1 cellular context compared by ENCODE assay signal in the genomic region with DNA sequence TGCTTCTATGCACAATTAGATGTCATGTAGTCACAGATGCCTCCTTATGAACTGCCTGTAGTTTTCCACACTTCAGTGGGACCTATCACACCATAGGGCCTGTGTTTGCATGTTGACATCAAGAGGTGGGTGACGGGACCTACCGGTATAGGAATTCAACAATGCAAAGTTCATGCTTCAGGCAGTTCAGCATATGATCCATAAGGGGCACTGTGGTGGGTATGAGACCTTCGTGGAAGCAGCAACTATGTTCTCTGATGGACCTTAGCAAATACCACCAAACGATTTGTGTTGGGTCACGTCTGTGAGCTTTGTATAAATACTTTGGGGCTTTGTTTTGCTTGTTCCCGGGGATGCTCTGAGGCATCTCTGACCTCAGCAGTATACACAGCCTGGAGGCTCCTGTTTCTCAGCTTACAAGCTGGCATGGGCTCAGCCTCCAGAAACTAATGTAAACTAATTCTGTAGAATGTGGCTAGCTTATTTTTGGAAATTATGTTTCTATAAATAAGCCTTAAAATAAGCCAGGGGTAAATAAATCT.
TF ChIP-seq lines count a peak whose summit lies in the region.

No MANE protein-coding gene starts in this region.

TF ChIP-seq in WTC11, 78 proteins besides CTCF, POLR2A, EP300 and RAD21 (continued from another document):
- TF ChIP-seq, protein P1, sequence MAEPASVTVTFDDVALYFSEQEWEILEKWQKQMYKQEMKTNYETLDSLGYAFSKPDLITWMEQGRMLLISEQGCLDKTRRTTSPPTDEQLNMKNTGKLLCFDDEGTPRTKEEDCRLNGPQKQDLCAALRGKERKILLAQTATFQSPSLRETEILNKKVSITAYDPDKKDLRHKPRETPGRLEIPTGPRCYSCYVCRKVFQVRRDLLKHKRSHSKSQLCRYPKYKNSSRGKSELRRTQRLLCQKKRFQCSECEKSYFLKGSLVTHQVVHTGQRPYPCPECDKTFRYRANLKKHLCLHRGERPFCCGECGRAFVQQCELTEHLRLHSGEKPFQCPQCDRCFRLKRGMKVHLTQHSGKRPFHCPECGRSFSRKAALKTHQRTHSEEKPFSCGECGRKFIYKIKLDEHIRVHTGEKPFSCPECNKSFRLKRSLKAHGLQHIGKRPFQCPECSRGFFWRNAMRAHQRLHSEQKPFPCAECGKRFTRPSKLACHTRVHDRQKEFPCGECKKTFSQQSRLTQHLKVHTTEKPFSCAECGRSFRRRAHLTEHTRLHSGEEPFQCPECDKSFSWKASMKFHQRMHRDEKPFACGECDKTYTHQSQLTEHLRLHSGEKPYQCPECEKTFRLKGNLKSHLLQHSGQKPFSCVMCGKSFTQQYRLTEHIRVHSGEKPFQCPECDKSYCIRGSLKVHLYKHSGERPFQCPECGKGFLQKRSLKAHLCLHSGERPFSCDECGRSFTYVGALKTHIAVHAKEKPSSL (CRISPR knock-in tag; conservative IDR thresholded peaks at IDR 0.05) = no peak
- TF ChIP-seq ESRRA (CRISPR knock-in tag; IDR thresholded peaks at IDR 0.05; ENCODE audit: borderline replicate concordance) (no peak), NR1H2 (CRISPR knock-in tag; IDR thresholded peaks at IDR 0.05) (no peak), ZNF416 (CRISPR knock-in tag; IDR thresholded peaks at IDR 0.05) (no peak), ZNF423 (CRISPR knock-in tag; IDR thresholded peaks at IDR 0.05) (no peak)
- TF ChIP-seq, protein P2, sequence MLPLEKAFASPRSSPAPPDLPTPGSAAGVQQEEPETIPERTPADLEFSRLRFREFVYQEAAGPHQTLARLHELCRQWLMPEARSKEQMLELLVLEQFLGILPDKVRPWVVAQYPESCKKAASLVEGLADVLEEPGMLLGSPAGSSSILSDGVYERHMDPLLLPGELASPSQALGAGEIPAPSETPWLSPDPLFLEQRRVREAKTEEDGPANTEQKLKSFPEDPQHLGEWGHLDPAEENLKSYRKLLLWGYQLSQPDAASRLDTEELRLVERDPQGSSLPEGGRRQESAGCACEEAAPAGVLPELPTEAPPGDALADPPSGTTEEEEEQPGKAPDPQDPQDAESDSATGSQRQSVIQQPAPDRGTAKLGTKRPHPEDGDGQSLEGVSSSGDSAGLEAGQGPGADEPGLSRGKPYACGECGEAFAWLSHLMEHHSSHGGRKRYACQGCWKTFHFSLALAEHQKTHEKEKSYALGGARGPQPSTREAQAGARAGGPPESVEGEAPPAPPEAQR (CRISPR knock-in tag; IDR thresholded peaks at IDR 0.05) = no peak
- TF ChIP-seq, protein P3, sequence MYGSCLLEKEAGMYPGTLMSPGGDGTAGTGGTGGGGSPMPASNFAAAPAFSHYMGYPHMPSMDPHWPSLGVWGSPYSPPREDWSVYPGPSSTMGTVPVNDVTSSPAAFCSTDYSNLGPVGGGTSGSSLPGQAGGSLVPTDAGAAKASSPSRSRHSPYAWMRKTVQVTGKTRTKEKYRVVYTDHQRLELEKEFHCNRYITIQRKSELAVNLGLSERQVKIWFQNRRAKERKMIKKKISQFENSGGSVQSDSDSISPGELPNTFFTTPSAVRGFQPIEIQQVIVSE (CRISPR knock-in tag; IDR thresholded peaks at IDR 0.05; ENCODE audit: borderline replicate concordance) = no peak
- TF ChIP-seq, protein P4, sequence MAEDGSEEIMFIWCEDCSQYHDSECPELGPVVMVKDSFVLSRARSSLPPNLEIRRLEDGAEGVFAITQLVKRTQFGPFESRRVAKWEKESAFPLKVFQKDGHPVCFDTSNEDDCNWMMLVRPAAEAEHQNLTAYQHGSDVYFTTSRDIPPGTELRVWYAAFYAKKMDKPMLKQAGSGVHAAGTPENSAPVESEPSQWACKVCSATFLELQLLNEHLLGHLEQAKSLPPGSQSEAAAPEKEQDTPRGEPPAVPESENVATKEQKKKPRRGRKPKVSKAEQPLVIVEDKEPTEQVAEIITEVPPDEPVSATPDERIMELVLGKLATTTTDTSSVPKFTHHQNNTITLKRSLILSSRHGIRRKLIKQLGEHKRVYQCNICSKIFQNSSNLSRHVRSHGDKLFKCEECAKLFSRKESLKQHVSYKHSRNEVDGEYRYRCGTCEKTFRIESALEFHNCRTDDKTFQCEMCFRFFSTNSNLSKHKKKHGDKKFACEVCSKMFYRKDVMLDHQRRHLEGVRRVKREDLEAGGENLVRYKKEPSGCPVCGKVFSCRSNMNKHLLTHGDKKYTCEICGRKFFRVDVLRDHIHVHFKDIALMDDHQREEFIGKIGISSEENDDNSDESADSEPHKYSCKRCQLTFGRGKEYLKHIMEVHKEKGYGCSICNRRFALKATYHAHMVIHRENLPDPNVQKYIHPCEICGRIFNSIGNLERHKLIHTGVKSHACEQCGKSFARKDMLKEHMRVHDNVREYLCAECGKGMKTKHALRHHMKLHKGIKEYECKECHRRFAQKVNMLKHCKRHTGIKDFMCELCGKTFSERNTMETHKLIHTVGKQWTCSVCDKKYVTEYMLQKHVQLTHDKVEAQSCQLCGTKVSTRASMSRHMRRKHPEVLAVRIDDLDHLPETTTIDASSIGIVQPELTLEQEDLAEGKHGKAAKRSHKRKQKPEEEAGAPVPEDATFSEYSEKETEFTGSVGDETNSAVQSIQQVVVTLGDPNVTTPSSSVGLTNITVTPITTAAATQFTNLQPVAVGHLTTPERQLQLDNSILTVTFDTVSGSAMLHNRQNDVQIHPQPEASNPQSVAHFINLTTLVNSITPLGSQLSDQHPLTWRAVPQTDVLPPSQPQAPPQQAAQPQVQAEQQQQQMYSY (CRISPR knock-in tag; IDR thresholded peaks at IDR 0.05) = no peak
TF ChIP-seq in WTC11: peak in this region for 0.
